ENCODE assay signal across 14 cellular contexts in genomic region chr7:100793806-100794660, GRCh38. TPM values are rescaled to one million over a fixed set of nuclear protein-coding genes. Genes with fewer than 3 reads are reported as not detected.
DNase-seq lines count a peak whose midpoint lies in the region.
"Had no signal": no experiment of that assay in that cellular context is flagged by ENCODE, and none has a peak within 500 bp of the region (broad histone marks: within the 10 kb centered on the region; RNA-seq: fewer than 3 reads in every experiment).

No MANE protein-coding gene starts in this region.

- H3K36me3 ChIP-seq in MG63 (no peaks in the 10 kb centered on the region), neuronal stem cell (replicated peaks in 1 of 2; ENCODE audit: control insufficient read depth in 2 of 2, insufficient read depth in 2 of 2, low read length in 2 of 2) (no peaks in the 10 kb centered on the region)

- H4K91ac ChIP-seq in neuronal stem cell (ENCODE audit: low read depth, low read length, poor library complexity): no peak overlapping the region

- H2BK12ac ChIP-seq in neuronal stem cell (ENCODE audit: low read length): peak overlapping the region; percentile 26

- H3K9me3 ChIP-seq in MG63: no peaks in the 10 kb centered on the region
- H3K9me3 ChIP-seq in neuronal stem cell (replicated peaks in 1 of 2; ENCODE audit: control insufficient read depth in 2 of 2, insufficient read depth in 1 of 2, low read depth in 1 of 2, low read length in 2 of 2): no peaks in the 10 kb centered on the region

- H2BK120ac ChIP-seq in neuronal stem cell (ENCODE audit: low read depth, low read length): no peak overlapping the region

- no peak overlapping the region for H3K4me2 ChIP-seq in neuronal stem cell (ENCODE audit: insufficient read depth, low read length, poor library complexity, severe bottlenecking)

- peak overlapping the region; percentile 1 for H3K14ac ChIP-seq in neuronal stem cell (ENCODE audit: low read length)

- peak overlapping the region; percentile 6 for H3K23ac ChIP-seq in neuronal stem cell (ENCODE audit: low read depth, low read length, poor library complexity)

- no CpG with 5 or more reads among the region's 18 CpGs for WGBS in neuronal stem cell (ENCODE audit: extremely low coverage in 2 of 2, insufficient read length in 2 of 2, insufficient replicate concordance in 1 of 2), 2 donors

- H3K27ac ChIP-seq in neuronal stem cell (replicated peaks; ENCODE audit: low read length): no peak overlapping the region
- H3K27ac ChIP-seq: 22Rv1, parathyroid adenoma had no signal

- H3K27me3 ChIP-seq in MG63: no peaks in the 10 kb centered on the region
- H3K27me3 ChIP-seq in neuronal stem cell (ENCODE audit: control insufficient read depth in 3 of 3, insufficient read depth in 3 of 3, low read depth in 1 of 3, low read length in 3 of 3): peaks cover 0 to 12% (median 0%) of the 10 kb centered on the region in 3 experiments

- H2AK5ac ChIP-seq in neuronal stem cell (ENCODE audit: low read depth, low read length): no peak overlapping the region

- H3K4me3 ChIP-seq in MG63: no peak overlapping the region
- peak overlapping the region in 1 of 2 donors; percentile 27 for H3K4me3 ChIP-seq in neuronal stem cell (ENCODE audit: low read length in 2 of 2)

- no peak overlapping the region for H3K4ac ChIP-seq in neuronal stem cell (ENCODE audit: low read length)

- no peaks in the 10 kb centered on the region for H3K79me1 ChIP-seq in neuronal stem cell (ENCODE audit: low read depth, low read length)

- no peak overlapping the region for H2AFZ ChIP-seq in neuronal stem cell (ENCODE audit: low read length)
- H2AFZ ChIP-seq: parathyroid adenoma had no signal

- peak in 2 of 3 experiments; percentile 61 to 72 for DNase-seq in NCI-H1417 (lab: John Stamatoyannopoulos, UW)
- DNase-seq in NCI-H1417 treated with DMSO at 0.1 percent for 48 hours (lab: John Stamatoyannopoulos, UW): no peak
- peak; percentile 27 for DNase-seq in MG63
- DNase-seq in dermis blood vessel endothelial cell: peak; percentile 57
- DNase-seq in neuronal stem cell (ENCODE audit: low spot score): no peak
- no peak for DNase-seq in activated CD8-positive, alpha-beta memory T cell treated with anti-CD3 and anti-CD28 coated beads, Interleukin-2, amount 50 U/mL, for 48 hours
- no peak for DNase-seq in activated CD4-positive, alpha-beta T cell treated with anti-CD3 and anti-CD28 coated beads, Interleukin-2, amount 50 U/mL, for 4 hours
- no peak for DNase-seq in NCI-H1930 (lab: John Stamatoyannopoulos, UW)
- DNase-seq: activated naive CD8-positive, alpha-beta T cell treated with anti-CD3 and anti-CD28 coated beads, Interleukin-2, amount 10 ng/mL, durations not matched to agents 7 days and 5 days; Karpas-422; NCI-H524; SHP77 treated with DMSO at 0.1 percent for 48 hours had no signal

- H4K8ac ChIP-seq in neuronal stem cell (ENCODE audit: low read depth, low read length): no peak overlapping the region

- H3K4me1 ChIP-seq in neuronal stem cell (ENCODE audit: control insufficient read depth in 2 of 2, insufficient read depth in 1 of 2, low read depth in 1 of 2, low read length in 2 of 2): peaks cover 3 to 5% of the 10 kb centered on the region in 2 donors
- H3K4me1 ChIP-seq: parathyroid adenoma had no signal

- H2BK5ac ChIP-seq in neuronal stem cell (ENCODE audit: low read length): no peak overlapping the region

- H2BK15ac ChIP-seq in neuronal stem cell (ENCODE audit: low read length): peak overlapping the region; percentile 5

- H3K9ac ChIP-seq in neuronal stem cell (ENCODE audit: low read depth, low read length, poor library complexity): no peak overlapping the region
- H3K9ac ChIP-seq: parathyroid adenoma had no signal

- peak overlapping the region; percentile 1 for H3K18ac ChIP-seq in neuronal stem cell (ENCODE audit: low read length)

RNA-seq across cellular contexts. Expression of gene EPHB4, which starts 33.3 kb away (rescaled TPM):
- total RNA-seq in MG63 (2014; rRNA removed; shearing (Covaris generic); ENCODE audit: low replicate concordance): 42.7 and 72.5 TPM in 2 replicates
- total RNA-seq in dermis blood vessel endothelial cell: 415 and 590 TPM in 2 replicates
- polyA plus RNA-seq in neuronal stem cell (2013, experiment 1 of 2): 55.9 TPM
- 55.0 TPM for polyA plus RNA-seq in neuronal stem cell (2013, experiment 2 of 2)

RNA-seq across cellular contexts. Expression of gene SLC12A9, which starts 58.5 kb away (rescaled TPM):
- total RNA-seq in MG63 (2014; rRNA removed; shearing (Covaris generic); ENCODE audit: low replicate concordance): 12.0 and 13.6 TPM in 2 replicates
- 37.1 and 39.9 TPM in 2 replicates for total RNA-seq in dermis blood vessel endothelial cell
- 11.0 TPM for polyA plus RNA-seq in neuronal stem cell (2013, experiment 1 of 2)
- polyA plus RNA-seq in neuronal stem cell (2013, experiment 2 of 2): 9.5 TPM

Comparison
In these comparisons a context has a peak if more than half of its experiments do, and no peak if none do; other contexts are left out.
1. DNase-seq: peak in NCI-H1417 (2 of 3), MG63 (single experiment) and dermis blood vessel endothelial cell (single experiment); none in NCI-H1417 treated with DMSO at 0.1 percent for 48 hours (single experiment), neuronal stem cell (single experiment), activated CD8-positive, alpha-beta memory T cell treated with anti-CD3 and anti-CD28 coated beads, Interleukin-2, amount 50 U/mL, for 48 hours (single experiment), activated CD4-positive, alpha-beta T cell treated with anti-CD3 and anti-CD28 coated beads, Interleukin-2, amount 50 U/mL, for 4 hours (0 of 2) and NCI-H1930 (0 of 2).